Comparison of ENCODE assay signal across 8 cellular contexts in the genomic region with DNA sequence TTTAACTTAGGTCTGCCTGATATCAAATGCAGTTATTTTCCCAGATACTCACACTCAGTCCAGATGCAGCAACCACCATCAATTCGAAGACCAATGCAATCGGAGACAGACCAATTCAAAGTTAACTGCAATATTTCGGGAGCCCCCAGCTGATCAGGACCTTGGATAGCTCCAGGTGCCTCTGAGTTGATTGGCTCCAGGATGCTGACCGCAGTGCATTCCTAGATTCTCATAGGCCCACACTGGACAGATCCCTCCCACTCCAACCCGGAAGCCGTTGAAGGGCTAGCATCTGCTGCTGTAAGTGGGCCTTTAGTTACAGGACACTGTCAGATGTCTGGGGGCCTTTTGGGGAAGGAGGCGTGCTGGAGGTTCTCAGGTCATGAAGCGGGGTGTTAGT.
A peak's percentile ranks its signal among the peaks of the same experiment; 100 is the strongest.
DNase-seq lines count a peak whose midpoint lies in the region; ATAC-seq and TF ChIP-seq lines count a peak whose summit lies in the region.

No MANE protein-coding gene starts in this region.

- H3K27me3 ChIP-seq in left ventricle myocardium inferior (ENCODE audit: low read depth), result peaks cover 19% of the 10 kb centered on the region

- H3K4me3 Mint-ChIP-seq in nephron progenitor cell, result no peak overlapping the region

- H3K27ac Mint-ChIP-seq in nephron progenitor cell, result no peak overlapping the region

- ATAC-seq in Right ventricle myocardium superior (ENCODE audit: poor library complexity), result peak; percentile 73
- ATAC-seq in HG03095 (IDR thresholded peaks at IDR 0.05; ENCODE audit: unreplicated experiment), result no peak
- no peak for ATAC-seq in GM18870 (IDR thresholded peaks at IDR 0.05; ENCODE audit: unreplicated experiment)

- no peaks in the 10 kb centered on the region for H3K9me3 ChIP-seq in left ventricle myocardium inferior (replicated peaks)

- no peaks in the 10 kb centered on the region for H3K36me3 Mint-ChIP-seq in nephron progenitor cell (ENCODE audit: low read depth)

- H3K27ac ChIP-seq in left ventricle myocardium inferior (replicated peaks), result no peak overlapping the region

- no peaks in the 10 kb centered on the region for H3K36me3 ChIP-seq in left ventricle myocardium inferior

- intact Hi-C loops in Right ventricle myocardium superior (cut with DNase I) (no loop called here), left ventricle myocardium inferior (cut with micrococcal nuclease) (no loop called here)

- no peaks in the 10 kb centered on the region for H3K4me1 Mint-ChIP-seq in nephron progenitor cell

- H3K27me3 Mint-ChIP-seq in nephron progenitor cell (ENCODE audit: low read depth, poor library complexity), result peaks cover 46% of the 10 kb centered on the region

- H3K4me1 ChIP-seq in left ventricle myocardium inferior, result no peaks in the 10 kb centered on the region

- no peak for DNase-seq in Right ventricle myocardium superior
- no peak for DNase-seq in left ventricle myocardium inferior
- DNase-seq in SW480 (ENCODE audit: low spot score), result peak; percentile 64
- DNase-seq in dermis microvascular lymphatic vessel endothelial cell (ENCODE audit: low read depth in 2 of 2), result peak; percentile 30 to 69
- peak; percentile 95 for DNase-seq in nephron progenitor cell
- DNase-seq in middle frontal gyrus (ENCODE audit: extremely low spot score, low spot score), result no peak

- no peak for TF ChIP-seq CTCF in left ventricle myocardium inferior (IDR thresholded peaks at IDR 0.05; ENCODE audit: borderline replicate concordance)
- TF ChIP-seq CTCF in nephron progenitor cell (IDR thresholded peaks at IDR 0.05), result no peak

- H3K9me3 Mint-ChIP-seq in nephron progenitor cell, result no peaks in the 10 kb centered on the region

- H3K4me3 ChIP-seq in left ventricle myocardium inferior, result no peak overlapping the region

Comparison
In these comparisons a context has a peak if more than half of its experiments do, and no peak if none do; other contexts are left out.
1. DNase-seq: peak in SW480 (single experiment), dermis microvascular lymphatic vessel endothelial cell (2 of 2) and nephron progenitor cell (single experiment); none in Right ventricle myocardium superior (single experiment), left ventricle myocardium inferior (single experiment) and middle frontal gyrus (single experiment).